1 cellular context compared by ENCODE assay signal in the genomic region with DNA sequence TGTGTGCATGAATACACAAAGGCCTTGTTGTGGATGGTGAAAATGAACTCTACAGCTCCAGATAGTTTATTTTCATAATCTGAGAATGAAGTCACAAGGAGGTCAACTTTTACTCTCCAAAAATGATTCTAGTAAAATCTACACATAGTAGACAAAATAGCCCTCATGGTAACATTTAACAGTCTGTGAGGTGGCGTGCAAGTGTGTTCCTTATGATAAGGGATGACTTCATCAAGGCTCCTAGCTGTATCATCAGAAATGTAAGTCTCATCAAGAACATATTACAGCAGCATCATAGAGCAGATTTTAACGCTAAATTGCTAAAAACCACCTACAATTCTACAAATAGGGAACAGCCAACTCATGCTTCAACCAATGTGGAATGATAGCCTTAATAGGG.
TF ChIP-seq lines count a peak whose summit lies in the region.

No MANE protein-coding gene starts in this region.

TF ChIP-seq in GM23338, 12 proteins besides CTCF, POLR2A, EP300 and RAD21 (continued from another document):
- TF ChIP-seq, protein P1, sequence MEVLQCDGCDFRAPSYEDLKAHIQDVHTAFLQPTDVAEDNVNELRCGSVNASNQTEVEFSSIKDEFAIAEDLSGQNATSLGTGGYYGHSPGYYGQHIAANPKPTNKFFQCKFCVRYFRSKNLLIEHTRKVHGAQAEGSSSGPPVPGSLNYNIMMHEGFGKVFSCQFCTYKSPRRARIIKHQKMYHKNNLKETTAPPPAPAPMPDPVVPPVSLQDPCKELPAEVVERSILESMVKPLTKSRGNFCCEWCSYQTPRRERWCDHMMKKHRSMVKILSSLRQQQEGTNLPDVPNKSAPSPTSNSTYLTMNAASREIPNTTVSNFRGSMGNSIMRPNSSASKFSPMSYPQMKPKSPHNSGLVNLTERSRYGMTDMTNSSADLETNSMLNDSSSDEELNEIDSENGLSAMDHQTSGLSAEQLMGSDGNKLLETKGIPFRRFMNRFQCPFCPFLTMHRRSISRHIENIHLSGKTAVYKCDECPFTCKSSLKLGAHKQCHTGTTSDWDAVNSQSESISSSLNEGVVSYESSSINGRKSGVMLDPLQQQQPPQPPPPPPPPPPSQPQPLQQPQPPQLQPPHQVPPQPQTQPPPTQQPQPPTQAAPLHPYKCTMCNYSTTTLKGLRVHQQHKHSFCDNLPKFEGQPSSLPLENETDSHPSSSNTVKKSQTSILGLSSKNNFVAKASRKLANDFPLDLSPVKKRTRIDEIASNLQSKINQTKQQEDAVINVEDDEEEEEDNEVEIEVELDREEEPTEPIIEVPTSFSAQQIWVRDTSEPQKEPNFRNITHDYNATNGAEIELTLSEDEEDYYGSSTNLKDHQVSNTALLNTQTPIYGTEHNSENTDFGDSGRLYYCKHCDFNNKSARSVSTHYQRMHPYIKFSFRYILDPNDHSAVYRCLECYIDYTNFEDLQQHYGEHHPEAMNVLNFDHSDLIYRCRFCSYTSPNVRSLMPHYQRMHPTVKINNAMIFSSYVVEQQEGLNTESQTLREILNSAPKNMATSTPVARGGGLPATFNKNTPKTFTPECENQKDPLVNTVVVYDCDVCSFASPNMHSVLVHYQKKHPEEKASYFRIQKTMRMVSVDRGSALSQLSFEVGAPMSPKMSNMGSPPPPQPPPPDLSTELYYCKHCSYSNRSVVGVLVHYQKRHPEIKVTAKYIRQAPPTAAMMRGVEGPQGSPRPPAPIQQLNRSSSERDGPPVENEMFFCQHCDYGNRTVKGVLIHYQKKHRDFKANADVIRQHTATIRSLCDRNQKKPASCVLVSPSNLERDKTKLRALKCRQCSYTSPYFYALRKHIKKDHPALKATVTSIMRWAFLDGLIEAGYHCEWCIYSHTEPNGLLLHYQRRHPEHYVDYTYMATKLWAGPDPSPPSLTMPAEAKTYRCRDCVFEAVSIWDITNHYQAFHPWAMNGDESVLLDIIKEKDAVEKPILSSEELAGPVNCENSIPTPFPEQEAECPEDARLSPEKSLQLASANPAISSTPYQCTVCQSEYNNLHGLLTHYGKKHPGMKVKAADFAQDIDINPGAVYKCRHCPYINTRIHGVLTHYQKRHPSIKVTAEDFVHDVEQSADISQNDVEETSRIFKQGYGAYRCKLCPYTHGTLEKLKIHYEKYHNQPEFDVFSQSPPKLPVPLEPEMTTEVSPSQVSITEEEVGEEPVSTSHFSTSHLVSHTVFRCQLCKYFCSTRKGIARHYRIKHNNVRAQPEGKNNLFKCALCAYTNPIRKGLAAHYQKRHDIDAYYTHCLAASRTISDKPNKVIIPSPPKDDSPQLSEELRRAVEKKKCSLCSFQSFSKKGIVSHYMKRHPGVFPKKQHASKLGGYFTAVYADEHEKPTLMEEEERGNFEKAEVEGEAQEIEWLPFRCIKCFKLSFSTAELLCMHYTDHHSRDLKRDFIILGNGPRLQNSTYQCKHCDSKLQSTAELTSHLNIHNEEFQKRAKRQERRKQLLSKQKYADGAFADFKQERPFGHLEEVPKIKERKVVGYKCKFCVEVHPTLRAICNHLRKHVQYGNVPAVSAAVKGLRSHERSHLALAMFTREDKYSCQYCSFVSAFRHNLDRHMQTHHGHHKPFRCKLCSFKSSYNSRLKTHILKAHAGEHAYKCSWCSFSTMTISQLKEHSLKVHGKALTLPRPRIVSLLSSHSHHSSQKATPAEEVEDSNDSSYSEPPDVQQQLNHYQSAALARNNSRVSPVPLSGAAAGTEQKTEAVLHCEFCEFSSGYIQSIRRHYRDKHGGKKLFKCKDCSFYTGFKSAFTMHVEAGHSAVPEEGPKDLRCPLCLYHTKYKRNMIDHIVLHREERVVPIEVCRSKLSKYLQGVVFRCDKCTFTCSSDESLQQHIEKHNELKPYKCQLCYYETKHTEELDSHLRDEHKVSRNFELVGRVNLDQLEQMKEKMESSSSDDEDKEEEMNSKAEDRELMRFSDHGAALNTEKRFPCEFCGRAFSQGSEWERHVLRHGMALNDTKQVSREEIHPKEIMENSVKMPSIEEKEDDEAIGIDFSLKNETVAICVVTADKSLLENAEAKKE (CRISPR knock-in tag; IDR thresholded peaks at IDR 0.05) = no peak
- no peak for TF ChIP-seq ZNF114 (CRISPR knock-in tag; IDR thresholded peaks at IDR 0.05)
- TF ChIP-seq, protein P2, sequence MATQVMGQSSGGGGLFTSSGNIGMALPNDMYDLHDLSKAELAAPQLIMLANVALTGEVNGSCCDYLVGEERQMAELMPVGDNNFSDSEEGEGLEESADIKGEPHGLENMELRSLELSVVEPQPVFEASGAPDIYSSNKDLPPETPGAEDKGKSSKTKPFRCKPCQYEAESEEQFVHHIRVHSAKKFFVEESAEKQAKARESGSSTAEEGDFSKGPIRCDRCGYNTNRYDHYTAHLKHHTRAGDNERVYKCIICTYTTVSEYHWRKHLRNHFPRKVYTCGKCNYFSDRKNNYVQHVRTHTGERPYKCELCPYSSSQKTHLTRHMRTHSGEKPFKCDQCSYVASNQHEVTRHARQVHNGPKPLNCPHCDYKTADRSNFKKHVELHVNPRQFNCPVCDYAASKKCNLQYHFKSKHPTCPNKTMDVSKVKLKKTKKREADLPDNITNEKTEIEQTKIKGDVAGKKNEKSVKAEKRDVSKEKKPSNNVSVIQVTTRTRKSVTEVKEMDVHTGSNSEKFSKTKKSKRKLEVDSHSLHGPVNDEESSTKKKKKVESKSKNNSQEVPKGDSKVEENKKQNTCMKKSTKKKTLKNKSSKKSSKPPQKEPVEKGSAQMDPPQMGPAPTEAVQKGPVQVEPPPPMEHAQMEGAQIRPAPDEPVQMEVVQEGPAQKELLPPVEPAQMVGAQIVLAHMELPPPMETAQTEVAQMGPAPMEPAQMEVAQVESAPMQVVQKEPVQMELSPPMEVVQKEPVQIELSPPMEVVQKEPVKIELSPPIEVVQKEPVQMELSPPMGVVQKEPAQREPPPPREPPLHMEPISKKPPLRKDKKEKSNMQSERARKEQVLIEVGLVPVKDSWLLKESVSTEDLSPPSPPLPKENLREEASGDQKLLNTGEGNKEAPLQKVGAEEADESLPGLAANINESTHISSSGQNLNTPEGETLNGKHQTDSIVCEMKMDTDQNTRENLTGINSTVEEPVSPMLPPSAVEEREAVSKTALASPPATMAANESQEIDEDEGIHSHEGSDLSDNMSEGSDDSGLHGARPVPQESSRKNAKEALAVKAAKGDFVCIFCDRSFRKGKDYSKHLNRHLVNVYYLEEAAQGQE (IDR thresholded peaks at IDR 0.05; ENCODE audit: unreplicated experiment) = no peak
